In the genomic region with DNA sequence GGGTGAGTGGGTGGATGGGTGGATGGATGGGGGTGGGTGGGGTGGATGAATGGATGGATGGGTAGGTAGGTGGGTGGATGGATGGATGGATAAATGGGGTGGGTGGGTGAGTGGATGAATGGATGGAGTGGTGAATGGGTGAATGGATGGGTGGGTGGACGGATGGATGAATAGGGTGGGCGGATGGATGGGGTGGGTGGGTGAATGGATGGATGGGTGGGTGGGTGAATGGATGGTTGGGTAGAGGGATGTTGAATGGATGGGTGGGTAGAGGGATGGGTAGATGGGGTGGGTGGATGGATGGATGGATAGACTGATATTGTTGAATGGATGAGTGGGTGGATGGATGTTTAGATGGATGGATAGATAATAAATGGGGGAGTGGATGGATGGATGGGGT, we compare ENCODE assay signal across 4 cellular contexts. TPM values are rescaled to one million over a fixed set of nuclear protein-coding genes. Genes with fewer than 3 reads are reported as not detected.
"Had no signal": no experiment of that assay in that cellular context is flagged by ENCODE, and none has a peak within 500 bp of the region (broad histone marks: within the 10 kb centered on the region; RNA-seq: fewer than 3 reads in every experiment).

No MANE protein-coding gene starts in this region.

- H3K4me3 ChIP-seq: GM12878 had no signal

- DNase-seq: GDM1, GF-D8 had no signal

RNA-seq across cellular contexts. Expression of a gene that starts 26.9 kb away (rescaled TPM):
- total RNA-seq: G401, GM12878 had no signal

RNA-seq across cellular contexts. Expression of a gene that starts 47.2 kb away (rescaled TPM):
- total RNA-seq: GM12878 had no signal
